Comparison of ENCODE assay signal across 17 cellular contexts in genomic region chr10:69353981-69354635, GRCh38.
A peak's percentile ranks its signal among the peaks of the same experiment; 100 is the strongest.
DNase-seq lines count a peak whose midpoint lies in the region; ATAC-seq and TF ChIP-seq lines count a peak whose summit lies in the region.
"Had no signal": no experiment of that assay in that cellular context is flagged by ENCODE, and none has a peak within 500 bp of the region (broad histone marks: within the 10 kb centered on the region; RNA-seq: fewer than 3 reads in every experiment).

No MANE protein-coding gene starts in this region.

- peaks cover 41% of the 10 kb centered on the region for H3K36me3 Mint-ChIP-seq in activated naive CD4-positive, alpha-beta T cell treated with anti-CD3 and anti-CD28 coated beads, Interleukin-2, amount 10 ng/mL, durations not matched to agents 7 days and 5 days
- H3K36me3 Mint-ChIP-seq in T-cell = peaks cover 7% of the 10 kb centered on the region
- peaks cover 13% of the 10 kb centered on the region for H3K36me3 Mint-ChIP-seq in central memory CD8-positive, alpha-beta T cell (ENCODE audit: insufficient read depth)

- peak overlapping the region; percentile 70 for H3K27ac Mint-ChIP-seq in activated naive CD4-positive, alpha-beta T cell treated with anti-CD3 and anti-CD28 coated beads, Interleukin-2, amount 10 ng/mL, durations not matched to agents 7 days and 5 days
- H3K27ac Mint-ChIP-seq in T-cell = peak overlapping the region; percentile 85 to 89
- H3K27ac Mint-ChIP-seq in central memory CD8-positive, alpha-beta T cell (ENCODE audit: low read depth) = peak overlapping the region; percentile 78

- no peaks in the 10 kb centered on the region for H3K9me3 ChIP-seq in thymus (ENCODE audit: control insufficient read depth)
- H3K9me3 ChIP-seq: heart left ventricle, left ventricle myocardium inferior had no signal

- no peak overlapping the region for H3K4me3 Mint-ChIP-seq in activated naive CD4-positive, alpha-beta T cell treated with anti-CD3 and anti-CD28 coated beads, Interleukin-2, amount 10 ng/mL, durations not matched to agents 7 days and 5 days
- H3K4me3 Mint-ChIP-seq in T-cell = peak overlapping the region in 2 of 3 donors; percentile 17 to 53
- H3K4me3 Mint-ChIP-seq in central memory CD8-positive, alpha-beta T cell = no peak overlapping the region
- H3K4me3 Mint-ChIP-seq: CD14-positive monocyte had no signal

- peak overlapping the region; percentile 6 for H3K4me3 ChIP-seq in thymus (ENCODE audit: low read length)
- H3K4me3 ChIP-seq: heart left ventricle, left ventricle myocardium inferior, smooth muscle cell had no signal

- peaks cover 11% of the 10 kb centered on the region for H3K36me3 ChIP-seq in thymus (ENCODE audit: control insufficient read depth, insufficient read depth)

- intact Hi-C loops in head of caudate nucleus (cut with DNase I) = no loop called here

- peaks cover 42% of the 10 kb centered on the region for H3K4me1 Mint-ChIP-seq in activated naive CD4-positive, alpha-beta T cell treated with anti-CD3 and anti-CD28 coated beads, Interleukin-2, amount 10 ng/mL, durations not matched to agents 7 days and 5 days
- peaks cover 58 to 65% (median 59%) of the 10 kb centered on the region in 3 donors for H3K4me1 Mint-ChIP-seq in T-cell
- H3K4me1 Mint-ChIP-seq in central memory CD8-positive, alpha-beta T cell = peaks cover 22% of the 10 kb centered on the region

- peak; percentile 29 to 91 (median 44) for ATAC-seq in T-cell (replicated peaks in 1 of 4)
- no peak for ATAC-seq in central memory CD8-positive, alpha-beta T cell (replicated peaks; ENCODE audit: extremely low read depth, poor library complexity, severe bottlenecking)
- ATAC-seq: heart left ventricle had no signal

- peak overlapping the region; percentile 73 for H3K27ac ChIP-seq in thymus (ENCODE audit: low read depth)
- H3K27ac ChIP-seq: heart left ventricle, left ventricle myocardium inferior had no signal

- CTCF ChIA-PET in activated naive CD4-positive, alpha-beta T cell treated with anti-CD3 and anti-CD28 coated beads, Interleukin-2, amount 10 ng/mL, durations not matched to agents 7 days and 5 days (lab: Charles Lee) = interaction anchor here (1.1 to 2.3 kb wide), 3 partner anchors 9 to 37 kb away, joined by 3 to 6 read pairs (median 3); no protein-coding TSS in a partner anchor
- CTCF ChIA-PET in T-cell (lab: Charles Lee) (interaction anchor here in 1 of 2 donors (0.6 kb wide), 1 partner anchor 280 kb away, joined by 6 read pairs; no protein-coding TSS in a partner anchor), GM10248 (lab: Yijun Ruan, JAX) (interaction anchor here (1.2 to 2.0 kb wide), 6 partner anchors 8 to 54 kb away, joined by 3 to 7 read pairs (median 5); no protein-coding TSS in a partner anchor)

- DNase-seq in activated naive CD4-positive, alpha-beta T cell treated with anti-CD3 and anti-CD28 coated beads, Interleukin-2, amount 10 ng/mL, durations not matched to agents 7 days and 5 days = no peak
- DNase-seq in activated naive CD4-positive, alpha-beta T cell treated with Interleukin-2 at 50 U/mL for 16 hours = no peak
- DNase-seq in T-cell (peak in 5 of 34 experiments; percentile 9 to 38 (median 26)), GM10248 (ENCODE audit: extremely low spot score) (no peak), SKM-1 treated with dmso at 0.1 percent for 144 hours (lab: John Stamatoyannopoulos, UW; ENCODE audit: unreplicated experiment) (no peak), head of caudate nucleus (no peak)
- DNase-seq in central memory CD8-positive, alpha-beta T cell (ENCODE audit: low spot score in 2 of 2) = no peak
- DNase-seq: activated CD4-positive, alpha-beta T cell treated with anti-CD3 and anti-CD28 coated beads, Interleukin-2, amount 50 U/mL, for 48 hours; Karpas-422; left ventricle myocardium inferior; NCI-H2029 treated with DMSO at 0.1 percent for 48 hours; NK-92 treated with Interleukin-12 subunit alpha and Interleukin-12 subunit beta, amount 100 ng/mL, for 24 hours; stimulated activated CD4-positive, alpha-beta T cell treated with anti-CD3 and anti-CD28 coated beads, Interleukin-4, amount 100 ng/mL, for 1 hour had no signal

- no peak for TF ChIP-seq CTCF in GM10248 (IDR thresholded peaks at IDR 0.05; ENCODE audit: control extremely low read depth, extremely low read depth, low read depth, missing control alignments)

- no peaks in the 10 kb centered on the region for H3K27me3 Mint-ChIP-seq in activated naive CD4-positive, alpha-beta T cell treated with anti-CD3 and anti-CD28 coated beads, Interleukin-2, amount 10 ng/mL, durations not matched to agents 7 days and 5 days
- no peaks in the 10 kb centered on the region for H3K27me3 Mint-ChIP-seq in T-cell
- H3K27me3 Mint-ChIP-seq in central memory CD8-positive, alpha-beta T cell = no peaks in the 10 kb centered on the region

- POLR2A ChIA-PET in T-cell (lab: Charles Lee) (interaction anchor here (0.5 to 0.6 kb wide), 4 partner anchors 13 to 1022 kb away, joined by 3 to 6 read pairs (median 4); partner anchors contain the start of gene HNRNPH3 (in 1 of the 2)), GM10248 (lab: Yijun Ruan, JAX) (no interaction called here)

- peaks cover 36% of the 10 kb centered on the region for H3K4me1 ChIP-seq in thymus (ENCODE audit: control insufficient read depth, insufficient read depth, low read length)

- H3K9me3 Mint-ChIP-seq in activated naive CD4-positive, alpha-beta T cell treated with anti-CD3 and anti-CD28 coated beads, Interleukin-2, amount 10 ng/mL, durations not matched to agents 7 days and 5 days = no peaks in the 10 kb centered on the region
- no peaks in the 10 kb centered on the region for H3K9me3 Mint-ChIP-seq in T-cell
- H3K9me3 Mint-ChIP-seq in central memory CD8-positive, alpha-beta T cell = no peaks in the 10 kb centered on the region

- H3K27me3 ChIP-seq in thymus (ENCODE audit: control insufficient read depth, insufficient read depth) = no peaks in the 10 kb centered on the region
- H3K27me3 ChIP-seq: heart left ventricle had no signal

- whole genome bisulfite sequencing in thymus = 26% methylated on average over 8 of the region's 8 CpGs

Comparison
In these comparisons a context has a peak if more than half of its experiments do, and no peak if none do; other contexts are left out.
1. H3K4me3 Mint-ChIP-seq: peak in T-cell (2 of 3); none in activated naive CD4-positive, alpha-beta T cell treated with anti-CD3 and anti-CD28 coated beads, Interleukin-2, amount 10 ng/mL, durations not matched to agents 7 days and 5 days (single experiment) and central memory CD8-positive, alpha-beta T cell (single experiment).
2. Peak in every context shown above with its lines, with median percentiles within 50 percentile points of each other: H3K27ac Mint-ChIP-seq.